ENCODE assay signal across 5 cellular contexts in the genomic region with DNA sequence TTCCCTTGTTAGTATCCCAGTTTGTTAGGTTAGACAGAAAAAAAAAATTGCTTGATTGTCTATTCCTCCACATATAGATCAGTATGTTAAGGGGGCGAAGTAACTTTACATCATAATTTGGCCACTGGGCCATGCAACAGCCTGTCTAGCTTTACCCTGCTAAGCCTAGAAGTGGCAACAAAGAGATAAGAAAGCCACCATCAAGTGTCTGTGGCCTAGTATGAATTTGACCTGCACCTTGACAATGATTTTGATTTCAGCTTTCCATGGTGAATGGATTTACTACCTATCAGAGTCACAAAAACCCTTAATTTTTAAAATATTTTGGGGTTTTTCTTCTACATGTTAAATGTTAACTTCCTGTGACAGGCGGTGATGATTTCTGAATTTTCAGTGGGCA.
"Had no signal": no experiment of that assay in that cellular context is flagged by ENCODE, and none has a peak within 500 bp of the region (broad histone marks: within the 10 kb centered on the region; RNA-seq: fewer than 3 reads in every experiment).

No MANE protein-coding gene starts in this region.

- H3K27ac Mint-ChIP-seq: IgD-negative memory B cell had no signal

- FAIRE-seq: HepG2 had no signal

- DNase-seq: IMR-90, KBM-7 had no signal

- ATAC-seq: HepG2 had no signal

- H3K27ac ChIP-seq: HL-60 had no signal

- H3K9me3 Mint-ChIP-seq: IgD-negative memory B cell had no signal

- H3K27me3 Mint-ChIP-seq: IgD-negative memory B cell had no signal

- H3K4me3 Mint-ChIP-seq: IgD-negative memory B cell had no signal
